Comparison of ENCODE assay signal across 26 cellular contexts in the genomic region with DNA sequence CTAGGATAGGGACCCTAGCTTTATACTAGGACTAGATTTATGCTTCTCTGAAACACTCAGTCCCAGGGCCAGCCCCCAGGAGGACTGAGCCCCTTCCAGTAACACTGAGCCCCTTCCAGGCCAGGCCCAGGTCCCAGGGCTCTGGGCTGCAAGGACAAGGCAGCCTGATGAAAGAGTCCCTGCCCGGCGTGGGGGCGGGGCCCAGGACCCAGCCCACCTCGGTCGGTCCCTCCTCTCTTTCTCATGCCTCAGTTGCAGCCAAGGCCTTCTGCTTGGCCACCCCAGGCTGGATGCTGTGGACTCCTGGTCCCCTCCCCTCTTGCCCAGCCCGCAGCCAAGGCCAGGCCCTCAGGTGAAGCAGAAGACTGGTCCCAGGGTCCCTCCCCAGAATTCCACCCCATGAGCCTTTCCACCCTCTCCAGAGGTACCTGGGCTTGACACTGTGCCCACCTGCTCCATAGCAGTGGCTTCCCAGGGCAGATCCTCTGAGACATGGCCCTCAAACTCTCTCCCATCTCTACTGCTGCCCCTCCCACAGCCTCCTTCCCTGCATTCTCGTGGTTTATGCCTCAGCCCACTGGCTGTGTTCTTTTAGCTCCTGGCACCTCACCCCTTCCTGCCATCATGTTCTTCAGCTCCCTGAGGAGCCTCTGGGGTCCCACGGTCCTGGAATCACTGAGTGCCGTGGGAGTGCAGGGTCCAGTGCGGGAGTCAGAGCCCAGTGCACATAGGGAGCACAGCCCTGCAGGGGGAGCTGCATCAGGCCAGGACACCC. TPM values are rescaled to one million over a fixed set of nuclear protein-coding genes. Genes with fewer than 3 reads are reported as not detected.
A peak's percentile ranks its signal among the peaks of the same experiment; 100 is the strongest.
DNase-seq lines count a peak whose midpoint lies in the region; ATAC-seq and TF ChIP-seq lines count a peak whose summit lies in the region.
"Had no signal": no experiment of that assay in that cellular context is flagged by ENCODE, and none has a peak within 500 bp of the region (broad histone marks: within the 10 kb centered on the region; RNA-seq: fewer than 3 reads in every experiment).

No MANE protein-coding gene starts in this region.

- H3K4me3 Mint-ChIP-seq in HFFc6: no peak overlapping the region
- no peak overlapping the region for H3K4me3 Mint-ChIP-seq in mesothelial cell of epicardium
- H3K4me3 Mint-ChIP-seq: activated naive CD4-positive, alpha-beta T cell treated with anti-CD3 and anti-CD28 coated beads, Interleukin-2, amount 10 ng/mL, durations not matched to agents 7 days and 5 days; CD14-positive monocyte; central memory CD8-positive, alpha-beta T cell had no signal

- H3K36me3 Mint-ChIP-seq in HFFc6 (ENCODE audit: low read depth) (no peaks in the 10 kb centered on the region), mesothelial cell of epicardium (no peaks in the 10 kb centered on the region)
- H3K36me3 Mint-ChIP-seq: activated naive CD4-positive, alpha-beta T cell treated with anti-CD3 and anti-CD28 coated beads, Interleukin-2, amount 10 ng/mL, durations not matched to agents 7 days and 5 days; CD14-positive monocyte had no signal

- H3K4me3 ChIP-seq in choroid plexus epithelial cell (ENCODE audit: low read depth, low read length): no peak overlapping the region

- H3K27me3 Mint-ChIP-seq in HFFc6 (ENCODE audit: insufficient read depth): peaks cover 29% of the 10 kb centered on the region
- peaks cover 10% of the 10 kb centered on the region for H3K27me3 Mint-ChIP-seq in mesothelial cell of epicardium (ENCODE audit: low read depth)

- peak; percentile 24; the same call in 1 of the 3 replicates for TF ChIP-seq CTCF in GM12872 (IDR thresholded peaks at IDR 0.05; ENCODE audit: insufficient read depth, low read depth, low read length)
- TF ChIP-seq CTCF in HFFc6 (IDR thresholded peaks at IDR 0.05): peak; percentile 45; the same call in 1 of the 2 replicates
- TF ChIP-seq CTCF in choroid plexus epithelial cell (conservative IDR thresholded peaks at IDR 0.05; ENCODE audit: low read depth, low read length): peak; percentile 41
- no peak for TF ChIP-seq CTCF in mesothelial cell of epicardium (IDR thresholded peaks at IDR 0.05; ENCODE audit: unreplicated experiment)

- DNase-seq in HFFc6: no peak
- DNase-seq in choroid plexus epithelial cell (ENCODE audit: low read depth): no peak
- peak; percentile 36 for DNase-seq in renal cortical epithelial cell (ENCODE audit: low read depth)
- no peak for DNase-seq in SW480 (ENCODE audit: low spot score)
- DNase-seq in mesothelial cell of epicardium (ENCODE audit: low spot score in 2 of 2, unreplicated experiment in 2 of 2): no peak
- DNase-seq: activated CD4-positive, alpha-beta T cell treated with anti-CD3 and anti-CD28 coated beads for 48 hours; activated naive CD4-positive, alpha-beta T cell treated with anti-CD3 and anti-CD28 coated beads, Interleukin-2, amount 10 ng/mL, durations not matched to agents 7 days and 5 days; activated T-cell treated with anti-CD3 and anti-CD28 coated beads, Interleukin-2, amount 50 U/mL, for 48 hours; amniotic stem cell; head of caudate nucleus; left cardiac atrium; mammary epithelial cell; NCI-H1105; NCI-H2029 treated with DMSO at 0.1 percent for 48 hours; NCI-H2227 treated with DMSO at 0.1 percent for 48 hours; nucleus accumbens; retina; stimulated activated CD4-positive, alpha-beta T cell treated with anti-CD3 and anti-CD28 coated beads, Interleukin-4, amount 100 ng/mL, for 4 hours; stimulated activated naive CD4-positive, alpha-beta T cell treated with Interleukin-2 at 50 U/mL for 16 hours; T-helper 2 cell; testis had no signal

- H3K4me1 Mint-ChIP-seq in HFFc6 (ENCODE audit: low read depth) (peaks cover 8% of the 10 kb centered on the region), mesothelial cell of epicardium (no peaks in the 10 kb centered on the region)
- H3K4me1 Mint-ChIP-seq: CD14-positive monocyte; central memory CD8-positive, alpha-beta T cell had no signal

- H3K9me3 Mint-ChIP-seq in HFFc6 (no peaks in the 10 kb centered on the region), mesothelial cell of epicardium (no peaks in the 10 kb centered on the region)
- H3K9me3 Mint-ChIP-seq: activated naive CD4-positive, alpha-beta T cell treated with anti-CD3 and anti-CD28 coated beads, Interleukin-2, amount 10 ng/mL, durations not matched to agents 7 days and 5 days; central memory CD8-positive, alpha-beta T cell had no signal

- ATAC-seq in HG02763 (IDR thresholded peaks at IDR 0.05; ENCODE audit: unreplicated experiment): no peak
- ATAC-seq: left cardiac atrium had no signal

- no peak overlapping the region for H3K27ac Mint-ChIP-seq in HFFc6
- no peak overlapping the region for H3K27ac Mint-ChIP-seq in mesothelial cell of epicardium
- H3K27ac Mint-ChIP-seq: activated naive CD4-positive, alpha-beta T cell treated with anti-CD3 and anti-CD28 coated beads, Interleukin-2, amount 10 ng/mL, durations not matched to agents 7 days and 5 days had no signal

RNA-seq across cellular contexts. Expression of gene C1QTNF9B, which starts 53.6 kb away (rescaled TPM):
- under 1 TPM in 2 of 6 experiments, not detected in 4; 0.25 to 0.27 TPM for total RNA-seq in HFFc6 (2021; fragmentation: NEBNext Ultra II Directional; extraction: Animal tissue kit (Norgen Biotek cat#: 25700))
- total RNA-seq in renal cortical epithelial cell: not detected in 2 replicates
- total RNA-seq in mesothelial cell of epicardium: not detected in 3 replicates
- total RNA-seq: mammary epithelial cell, RPMI7951 had no signal
